ENCODE assay signal across 2 cellular contexts in genomic region chr2:62469114-62469513, GRCh38.
A peak's percentile ranks its signal among the peaks of the same experiment; 100 is the strongest.
TF ChIP-seq lines count a peak whose summit lies in the region.

No MANE protein-coding gene starts in this region.

TF ChIP-seq in K562, 482 proteins besides CTCF, POLR2A, EP300 and RAD21:
- TF ChIP-seq SP2 (IDR thresholded peaks at IDR 0.05; ENCODE audit: extremely low read depth, low read depth, low read length, poor library complexity, severe bottlenecking) (no peak), RAD51 (IDR thresholded peaks at IDR 0.05; ENCODE audit: borderline replicate concordance, low read depth) (0 out of 2 replicates have a peak, but pooled peaks have one; percentile 11)

TF ChIP-seq in HepG2, 621 proteins besides CTCF, POLR2A, EP300 and RAD21:
- TF ChIP-seq, protein P1, sequence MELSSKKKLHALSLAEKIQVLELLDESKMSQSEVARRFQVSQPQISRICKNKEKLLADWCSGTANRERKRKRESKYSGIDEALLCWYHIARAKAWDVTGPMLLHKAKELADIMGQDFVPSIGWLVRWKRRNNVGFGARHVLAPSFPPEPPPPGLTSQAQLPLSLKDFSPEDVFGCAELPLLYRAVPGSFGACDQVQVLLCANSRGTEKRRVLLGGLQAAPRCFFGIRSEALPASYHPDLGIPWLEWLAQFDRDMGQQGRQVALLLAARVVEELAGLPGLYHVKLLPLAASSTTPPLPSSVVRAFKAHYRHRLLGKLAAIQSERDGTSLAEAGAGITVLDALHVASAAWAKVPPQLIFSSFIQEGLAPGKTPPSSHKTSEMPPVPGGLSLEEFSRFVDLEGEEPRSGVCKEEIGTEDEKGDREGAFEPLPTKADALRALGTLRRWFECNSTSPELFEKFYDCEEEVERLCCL (CRISPR knock-in tag; IDR thresholded peaks at IDR 0.05; ENCODE audit: borderline replicate concordance) = no peak
- TF ChIP-seq KDM1A (CRISPR knock-in tag; IDR thresholded peaks at IDR 0.05) (no peak), ZKSCAN5 (CRISPR knock-in tag; IDR thresholded peaks at IDR 0.05) (no peak), TRIM22 (IDR thresholded peaks at IDR 0.05) (no peak), ZC3H4 (CRISPR knock-in tag; IDR thresholded peaks at IDR 0.05; ENCODE audit: borderline replicate concordance) (no peak), ZSCAN25 (CRISPR knock-in tag; IDR thresholded peaks at IDR 0.05) (no peak), PRDM10 (CRISPR knock-in tag; IDR thresholded peaks at IDR 0.05; ENCODE audit: low read depth) (no peak), SIX1 (CRISPR knock-in tag; IDR thresholded peaks at IDR 0.05; ENCODE audit: borderline replicate concordance) (no peak), ZMYM3 (CRISPR knock-in tag; IDR thresholded peaks at IDR 0.05) (no peak), CEBPG (CRISPR knock-in tag; IDR thresholded peaks at IDR 0.05) (0 out of 2 replicates have a peak, but pooled peaks have one; percentile 11), PCBP2 (optimal IDR thresholded peaks at IDR 0.05; ENCODE audit: low read depth, low read length, poor library complexity, severe bottlenecking) (no peak), FUBP1 (CRISPR knock-in tag; IDR thresholded peaks at IDR 0.05; ENCODE audit: borderline replicate concordance) (no peak), SOX13 (IDR thresholded peaks at IDR 0.05) (no peak), SOX13 (CRISPR knock-in tag; conservative IDR thresholded peaks at IDR 0.05 in 1 of 2, IDR thresholded peaks at IDR 0.05 in 1 of 2) (no peak), ZBTB8A (CRISPR knock-in tag; IDR thresholded peaks at IDR 0.05; ENCODE audit: borderline replicate concordance, low read depth) (no peak), GTF3A (CRISPR knock-in tag; conservative IDR thresholded peaks at IDR 0.05) (no peak), KDM4B (CRISPR knock-in tag; IDR thresholded peaks at IDR 0.05) (no peak), CENPT (CRISPR knock-in tag; IDR thresholded peaks at IDR 0.05; ENCODE audit: low read depth) (no peak), ZNF674 (CRISPR knock-in tag; IDR thresholded peaks at IDR 0.05; ENCODE audit: low read depth) (no peak), ZMYM4 (CRISPR knock-in tag; IDR thresholded peaks at IDR 0.05) (peak; percentile 63; the same call in 1 of the 2 replicates), EZH2 (conservative IDR thresholded peaks at IDR 0.05; ENCODE audit: low read depth, low read length) (no peak), MYC (CRISPR knock-in tag; IDR thresholded peaks at IDR 0.05; ENCODE audit: borderline replicate concordance) (no peak), RAD51 (IDR thresholded peaks at IDR 0.05; ENCODE audit: borderline replicate concordance) (peak; percentile 46; the same call in 1 of the 2 replicates), CREBL2 (CRISPR knock-in tag; IDR thresholded peaks at IDR 0.05; ENCODE audit: borderline replicate concordance) (no peak), ZNF672 (CRISPR knock-in tag; IDR thresholded peaks at IDR 0.05) (no peak)
- TF ChIP-seq, protein P2, sequence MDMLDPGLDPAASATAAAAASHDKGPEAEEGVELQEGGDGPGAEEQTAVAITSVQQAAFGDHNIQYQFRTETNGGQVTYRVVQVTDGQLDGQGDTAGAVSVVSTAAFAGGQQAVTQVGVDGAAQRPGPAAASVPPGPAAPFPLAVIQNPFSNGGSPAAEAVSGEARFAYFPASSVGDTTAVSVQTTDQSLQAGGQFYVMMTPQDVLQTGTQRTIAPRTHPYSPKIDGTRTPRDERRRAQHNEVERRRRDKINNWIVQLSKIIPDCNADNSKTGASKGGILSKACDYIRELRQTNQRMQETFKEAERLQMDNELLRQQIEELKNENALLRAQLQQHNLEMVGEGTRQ (IDR thresholded peaks at IDR 0.05; ENCODE audit: low read depth, low read length) = peak; percentile 62
- TF ChIP-seq, protein P2 (CRISPR knock-in tag; IDR thresholded peaks at IDR 0.05; ENCODE audit: borderline replicate concordance) = no peak; the same call in 1 of the 2 replicates
- TF ChIP-seq, protein P3, sequence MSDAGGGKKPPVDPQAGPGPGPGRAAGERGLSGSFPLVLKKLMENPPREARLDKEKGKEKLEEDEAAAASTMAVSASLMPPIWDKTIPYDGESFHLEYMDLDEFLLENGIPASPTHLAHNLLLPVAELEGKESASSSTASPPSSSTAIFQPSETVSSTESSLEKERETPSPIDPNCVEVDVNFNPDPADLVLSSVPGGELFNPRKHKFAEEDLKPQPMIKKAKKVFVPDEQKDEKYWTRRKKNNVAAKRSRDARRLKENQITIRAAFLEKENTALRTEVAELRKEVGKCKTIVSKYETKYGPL (CRISPR knock-in tag; IDR thresholded peaks at IDR 0.05) = peak; percentile 59; the same call in 1 of the 2 replicates
TF ChIP-seq in HepG2: peak in this region for 5.
